8 cellular contexts compared by ENCODE assay signal in genomic region chr5:151158287-151158661, GRCh38. TPM values are rescaled to one million over a fixed set of nuclear protein-coding genes. Genes with fewer than 3 reads are reported as not detected.
DNase-seq lines count a peak whose midpoint lies in the region; ATAC-seq and TF ChIP-seq lines count a peak whose summit lies in the region.

No MANE protein-coding gene starts in this region.

- no peaks in the 10 kb centered on the region for H3K9me3 Mint-ChIP-seq in CD8-positive, alpha-beta T cell

- POLR2A ChIA-PET in CD8-positive, alpha-beta T cell (lab: Charles Lee) = interaction anchor here (0.8 to 6.5 kb wide), 6 partner anchors 10 to 94 kb away, joined by 3 to 36 read pairs (median 4); no protein-coding TSS in a partner anchor

- peak overlapping the region; percentile 95 for H3K27ac Mint-ChIP-seq in CD8-positive, alpha-beta T cell

- intact Hi-C loops in CD8-positive, alpha-beta T cell (cut with DNase I, micrococcal nuclease) = loop anchor here (1.0 to 10.0 kb wide), 5 partner anchors 8 to 803 kb away; partner anchors contain the start of genes G3BP1 (in 1 of the 2) and TCOF1 (in 1 of the 2)

- no peaks in the 10 kb centered on the region for H3K9me3 ChIP-seq in CD8-positive, alpha-beta T cell (ENCODE audit: low read length)
- H3K9me3 ChIP-seq in mucosa of stomach (ENCODE audit: control insufficient read depth, low read length) = no peaks in the 10 kb centered on the region

- H4K20me1 ChIP-seq in KMS-11 (ENCODE audit: insufficient read depth) = no peaks in the 10 kb centered on the region

- ATAC-seq in CD8-positive, alpha-beta T cell = no peak
- ATAC-seq in GM18511 (IDR thresholded peaks at IDR 0.05; ENCODE audit: unreplicated experiment) = no peak

- no peaks in the 10 kb centered on the region for H3K36me3 ChIP-seq in CD8-positive, alpha-beta T cell (ENCODE audit: insufficient read depth, low read length)
- H3K36me3 ChIP-seq in KMS-11 (ENCODE audit: insufficient read depth) (no peaks in the 10 kb centered on the region), mucosa of stomach (ENCODE audit: control insufficient read depth, insufficient read depth, low read length) (no peaks in the 10 kb centered on the region)

- no peak for DNase-seq in CD8-positive, alpha-beta T cell
- DNase-seq in caudate nucleus (lab: John Stamatoyannopoulos, UW) (peak in 3 of 61 donors; percentile 13 to 26 (median 15)), HK-2 (ENCODE audit: unreplicated experiment) (no peak), NCI-H748 (lab: John Stamatoyannopoulos, UW; ENCODE audit: unreplicated experiment) (no peak), DMS114 treated with DMSO at 0.1 percent for 48 hours (lab: John Stamatoyannopoulos, UW; ENCODE audit: unreplicated experiment) (no peak)

- TF ChIP-seq CTCF in CD8-positive, alpha-beta T cell (IDR thresholded peaks at IDR 0.05) = no peak
- TF ChIP-seq CTCF in KMS-11 (conservative IDR thresholded peaks at IDR 0.05; ENCODE audit: low read depth, low read length) = no peak

- H3K4me3 ChIP-seq in CD8-positive, alpha-beta T cell (ENCODE audit: low read depth, low read length) = peak overlapping the region; percentile 52
- H3K4me3 ChIP-seq in KMS-11 (IDR thresholded peaks at IDR 0.05; ENCODE audit: insufficient read depth, low read depth, low read length) (no peak overlapping the region), mucosa of stomach (ENCODE audit: low read length) (peak overlapping the region; percentile 63)

- H3K4me3 Mint-ChIP-seq in CD8-positive, alpha-beta T cell = peak overlapping the region; percentile 97

- H3K27me3 Mint-ChIP-seq in CD8-positive, alpha-beta T cell (ENCODE audit: low read depth) = no peaks in the 10 kb centered on the region

- peaks cover 19% of the 10 kb centered on the region for H3K36me3 Mint-ChIP-seq in CD8-positive, alpha-beta T cell

- H3K79me2 ChIP-seq in KMS-11 (ENCODE audit: insufficient read depth, low read depth) = peaks cover 51% of the 10 kb centered on the region

- H3K4me1 ChIP-seq in CD8-positive, alpha-beta T cell (ENCODE audit: insufficient read depth, low read length) = peaks cover 37% of the 10 kb centered on the region
- H3K4me1 ChIP-seq in KMS-11 (ENCODE audit: low read depth, poor library complexity, severe bottlenecking) = peaks cover 37% of the 10 kb centered on the region
- H3K4me1 ChIP-seq in mucosa of stomach (ENCODE audit: control insufficient read depth, insufficient read depth, low read length) = peaks cover 27% of the 10 kb centered on the region

- peak overlapping the region; percentile 68 for H3K27ac ChIP-seq in CD8-positive, alpha-beta T cell (ENCODE audit: low read depth, low read length)
- peak overlapping the region; percentile 62; the same call in 1 of the 2 replicates for H3K27ac ChIP-seq in KMS-11
- peak overlapping the region; percentile 75 for H3K27ac ChIP-seq in caudate nucleus (ENCODE audit: low read depth, low read length)

- H3K27me3 ChIP-seq in CD8-positive, alpha-beta T cell (ENCODE audit: insufficient read depth, low read length) = no peaks in the 10 kb centered on the region
- H3K27me3 ChIP-seq in KMS-11 (ENCODE audit: insufficient read depth, low read depth) = no peaks in the 10 kb centered on the region
- H3K27me3 ChIP-seq in mucosa of stomach (ENCODE audit: control insufficient read depth, insufficient read depth, low read length) = peaks cover 13% of the 10 kb centered on the region

- CTCF ChIA-PET in CD8-positive, alpha-beta T cell (lab: Charles Lee) = interaction anchor here (1.0 to 40.9 kb wide), 2 partner anchors 30 to 107 kb away, joined by 3 to 1723 read pairs; no protein-coding TSS in a partner anchor

- peaks cover 59% of the 10 kb centered on the region for H3K4me1 Mint-ChIP-seq in CD8-positive, alpha-beta T cell (ENCODE audit: low read depth)

- H3K9ac ChIP-seq in KMS-11 (peak overlapping the region; percentile 71; the same call in 1 of the 2 replicates), mucosa of stomach (ENCODE audit: low read length) (peak overlapping the region; percentile 77)

- H3K4me2 ChIP-seq in KMS-11 = peak overlapping the region; percentile 96

- peak overlapping the region; percentile 69 for H2AFZ ChIP-seq in KMS-11 (ENCODE audit: low read depth)

RNA-seq across cellular contexts. Expression of gene ANXA6, which starts 0.7 kb away (rescaled TPM):
- total RNA-seq in CD8-positive, alpha-beta T cell = 10 to 100 TPM; 83.5 to 89.4 TPM
